Comparison of ENCODE assay signal across 15 cellular contexts in genomic region chr19:843836-844299, GRCh38. TPM values are rescaled to one million over a fixed set of nuclear protein-coding genes. Genes with fewer than 3 reads are reported as not detected.
A peak's percentile ranks its signal among the peaks of the same experiment; 100 is the strongest.
DNase-seq lines count a peak whose midpoint lies in the region; ATAC-seq, FAIRE-seq and TF ChIP-seq lines count a peak whose summit lies in the region.
"Had no signal": no experiment of that assay in that cellular context is flagged by ENCODE, and none has a peak within 500 bp of the region (broad histone marks: within the 10 kb centered on the region; RNA-seq: fewer than 3 reads in every experiment).

No MANE protein-coding gene starts in this region.

- no peaks in the 10 kb centered on the region for H3K9me3 ChIP-seq in right cardiac atrium (ENCODE audit: control insufficient read depth, low read length)
- H3K9me3 ChIP-seq: gastrocnemius medialis, SJCRH30 had no signal

- H3K4me1 ChIP-seq in right cardiac atrium (ENCODE audit: control insufficient read depth, insufficient read depth, low read length) = no peaks in the 10 kb centered on the region

- WGBS in right cardiac atrium = 23% methylated on average over 38 of the region's 43 CpGs

- H3K27ac Mint-ChIP-seq in mesothelial cell of epicardium = no peak overlapping the region
- H3K27ac Mint-ChIP-seq in activated CD8-positive, alpha-beta memory T cell treated with anti-CD3 and anti-CD28 coated beads, Interleukin-2, amount 10 ng/mL, durations not matched to agents 7 days and 5 days = no peak overlapping the region

- H3K27me3 ChIP-seq in right cardiac atrium (ENCODE audit: control insufficient read depth, insufficient read depth) = no peaks in the 10 kb centered on the region

- CTCF ChIA-PET in activated CD8-positive, alpha-beta memory T cell treated with anti-CD3 and anti-CD28 coated beads, Interleukin-2, amount 10 ng/mL, durations not matched to agents 7 days and 5 days (lab: Charles Lee) = interaction anchor here (1.0 kb wide), 1 partner anchor 140 kb away, joined by 3 read pairs; the partner anchor contains the start of gene WDR18

- peaks cover 10% of the 10 kb centered on the region for H3K4me1 Mint-ChIP-seq in mesothelial cell of epicardium
- peaks cover 3% of the 10 kb centered on the region for H3K4me1 Mint-ChIP-seq in activated CD8-positive, alpha-beta memory T cell treated with anti-CD3 and anti-CD28 coated beads, Interleukin-2, amount 10 ng/mL, durations not matched to agents 7 days and 5 days

- H3K9me3 Mint-ChIP-seq in mesothelial cell of epicardium = no peaks in the 10 kb centered on the region
- peaks cover 3% of the 10 kb centered on the region for H3K9me3 Mint-ChIP-seq in activated CD8-positive, alpha-beta memory T cell treated with anti-CD3 and anti-CD28 coated beads, Interleukin-2, amount 10 ng/mL, durations not matched to agents 7 days and 5 days (ENCODE audit: low read depth)

- no peak for FAIRE-seq in urothelium cell line (lab: Jason Lieb, UNC)
- FAIRE-seq: H54 had no signal

- TF ChIP-seq CTCF in coronary artery (IDR thresholded peaks at IDR 0.05) = no peak
- no peak for TF ChIP-seq CTCF in mesothelial cell of epicardium (IDR thresholded peaks at IDR 0.05; ENCODE audit: unreplicated experiment)

- H3K4me3 ChIP-seq in right cardiac atrium (ENCODE audit: low read length) (peak overlapping the region; percentile 42), coronary artery (peak overlapping the region; percentile 58)
- H3K4me3 ChIP-seq: SJCRH30 had no signal

- intact Hi-C loops in right cardiac atrium (cut with DNase I) = no loop called here
- intact Hi-C loops in cardiac septum (cut with DNase I) = no loop called here

- no peak overlapping the region for H3K27ac ChIP-seq in right cardiac atrium (ENCODE audit: low read length)
- no peak overlapping the region for H3K27ac ChIP-seq in coronary artery
- H3K27ac ChIP-seq: gastrocnemius medialis, SJCRH30 had no signal

- ATAC-seq in right cardiac atrium = no peak
- no peak for ATAC-seq in activated CD8-positive, alpha-beta memory T cell treated with anti-CD3 and anti-CD28 coated beads, Interleukin-2, amount 10 ng/mL, durations not matched to agents 7 days and 5 days
- ATAC-seq: gastrocnemius medialis had no signal

- DNase-seq in right cardiac atrium (peak in 1 of 3 donors; percentile 56), cardiac septum (ENCODE audit: low spot score) (no peak), coronary artery (ENCODE audit: low spot score) (peak; percentile 58), mesothelial cell of epicardium (ENCODE audit: low spot score in 2 of 2, unreplicated experiment in 2 of 2) (no peak), NCI-H1694 treated with DMSO at 0.1 percent for 48 hours (lab: John Stamatoyannopoulos, UW) (no peak), urothelium cell line (ENCODE audit: low spot score) (no peak), T-helper 2 cell (no peak)
- DNase-seq in activated CD8-positive, alpha-beta memory T cell treated with anti-CD3 and anti-CD28 coated beads, Interleukin-2, amount 10 ng/mL, durations not matched to agents 7 days and 5 days = no peak
- DNase-seq: activated CD8-positive, alpha-beta memory T cell treated with anti-CD3 and anti-CD28 coated beads, Interleukin-2, amount 50 U/mL, for 4 hours; gastrocnemius medialis; SJCRH30 had no signal

- no peaks in the 10 kb centered on the region for H3K36me3 Mint-ChIP-seq in mesothelial cell of epicardium
- peaks cover 3% of the 10 kb centered on the region for H3K36me3 Mint-ChIP-seq in activated CD8-positive, alpha-beta memory T cell treated with anti-CD3 and anti-CD28 coated beads, Interleukin-2, amount 10 ng/mL, durations not matched to agents 7 days and 5 days

- H3K4me3 Mint-ChIP-seq in mesothelial cell of epicardium = peak overlapping the region; percentile 15
- H3K4me3 Mint-ChIP-seq in activated CD8-positive, alpha-beta memory T cell treated with anti-CD3 and anti-CD28 coated beads, Interleukin-2, amount 10 ng/mL, durations not matched to agents 7 days and 5 days = no peak overlapping the region

- peaks cover 32% of the 10 kb centered on the region for H3K27me3 Mint-ChIP-seq in mesothelial cell of epicardium (ENCODE audit: low read depth)
- peaks cover 33% of the 10 kb centered on the region for H3K27me3 Mint-ChIP-seq in activated CD8-positive, alpha-beta memory T cell treated with anti-CD3 and anti-CD28 coated beads, Interleukin-2, amount 10 ng/mL, durations not matched to agents 7 days and 5 days

RNA-seq across cellular contexts. Expression of gene PRTN3, which starts 3.1 kb away (rescaled TPM):
- total RNA-seq in right cardiac atrium (not detected), cardiac septum (0.62 TPM), mesothelial cell of epicardium (0.23 TPM in 1 of 3 replicates, not detected in the others)
- polyA plus RNA-seq in right cardiac atrium = not detected
- not detected for total RNA-seq in activated CD8-positive, alpha-beta memory T cell treated with anti-CD3 and anti-CD28 coated beads, Interleukin-2, amount 10 ng/mL, durations not matched to agents 7 days and 5 days
- total RNA-seq: dermis microvascular lymphatic vessel endothelial cell, osteoblast, SJCRH30 had no signal

RNA-seq across cellular contexts. Expression of gene ELANE, which starts 8.2 kb away (rescaled TPM):
- total RNA-seq in right cardiac atrium = 1 to 10 TPM in 3 of 4 donors, under 1 TPM in 1; 0.85 to 2.6 (median 1.9) TPM
- 3.4 TPM for polyA plus RNA-seq in right cardiac atrium
- total RNA-seq in cardiac septum = 0.54 TPM
- not detected in 3 replicates for total RNA-seq in mesothelial cell of epicardium
- not detected for total RNA-seq in activated CD8-positive, alpha-beta memory T cell treated with anti-CD3 and anti-CD28 coated beads, Interleukin-2, amount 10 ng/mL, durations not matched to agents 7 days and 5 days
- total RNA-seq: dermis microvascular lymphatic vessel endothelial cell, SJCRH30 had no signal

RNA-seq across cellular contexts. Expression of gene CFD, which starts 15.6 kb away (rescaled TPM):
- 100 to 1,000 TPM; 221 to 590 (median 310) TPM for total RNA-seq in right cardiac atrium
- 869 TPM for polyA plus RNA-seq in right cardiac atrium
- 31.0 TPM for total RNA-seq in cardiac septum
- 3.2 to 3.5 TPM (median 3.4 TPM) in 3 replicates for total RNA-seq in mesothelial cell of epicardium
- 1 to 10 TPM in 1 of 2 experiments, under 1 TPM in 1; 0.66 to 1.5 TPM for total RNA-seq in activated CD8-positive, alpha-beta memory T cell treated with anti-CD3 and anti-CD28 coated beads, Interleukin-2, amount 10 ng/mL, durations not matched to agents 7 days and 5 days

RNA-seq across cellular contexts. Expression of gene AZU1, which starts 16.2 kb away (rescaled TPM):
- total RNA-seq in right cardiac atrium (not detected), cardiac septum (1.1 TPM), mesothelial cell of epicardium (6.4 to 7.1 TPM (median 6.7 TPM) in 3 replicates)
- 0.11 TPM for polyA plus RNA-seq in right cardiac atrium
- total RNA-seq in activated CD8-positive, alpha-beta memory T cell treated with anti-CD3 and anti-CD28 coated beads, Interleukin-2, amount 10 ng/mL, durations not matched to agents 7 days and 5 days = not detected
- total RNA-seq: dermis microvascular lymphatic vessel endothelial cell, gastrocnemius medialis, osteoblast, SJCRH30 had no signal

RNA-seq across cellular contexts. Expression of gene PLPPR3, which starts 22.1 kb away (rescaled TPM):
- total RNA-seq in right cardiac atrium (not detected), cardiac septum (not detected), mesothelial cell of epicardium (140 to 162 TPM (median 152 TPM) in 3 replicates)
- polyA plus RNA-seq in right cardiac atrium = 0.05 TPM
- total RNA-seq in activated CD8-positive, alpha-beta memory T cell treated with anti-CD3 and anti-CD28 coated beads, Interleukin-2, amount 10 ng/mL, durations not matched to agents 7 days and 5 days = not detected
- total RNA-seq: gastrocnemius medialis, lower leg skin, SJCRH30 had no signal
